In the genomic region with DNA sequence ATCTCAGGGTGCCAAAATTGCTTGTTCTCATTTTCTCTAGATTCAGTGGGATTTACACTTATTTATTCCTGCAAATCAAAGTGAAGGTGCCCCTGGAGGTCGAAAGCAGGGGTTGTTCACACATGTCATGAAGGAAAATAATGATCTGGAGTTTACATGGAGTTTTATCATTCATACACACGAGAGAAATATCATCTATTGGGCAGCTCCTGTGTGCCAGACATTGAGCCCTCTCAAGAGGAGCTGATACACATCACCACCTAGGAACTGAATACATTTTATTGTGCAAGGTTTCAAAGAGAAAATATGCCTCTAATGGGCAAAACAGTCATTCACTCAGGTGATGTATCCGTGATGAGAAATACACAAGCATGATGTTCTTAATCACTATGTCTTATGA, we compare ENCODE assay signal across 37 cellular contexts. TPM values are rescaled to one million over a fixed set of nuclear protein-coding genes. Genes with fewer than 3 reads are reported as not detected.
"Had no signal": no experiment of that assay in that cellular context is flagged by ENCODE, and none has a peak within 500 bp of the region (broad histone marks: within the 10 kb centered on the region; RNA-seq: fewer than 3 reads in every experiment).

No MANE protein-coding gene starts in this region.

- H3K9me3 ChIP-seq: MG63 had no signal

- H3K4me3 ChIP-seq: MG63 had no signal

- H3K36me3 ChIP-seq: MG63 had no signal

- DNase-seq: Karpas-422, Kasumi-1, MG63, MM.1S, MV-4-11, NCI-H1048, NCI-H1092, NCI-H1105, NCI-H1105 treated with DMSO at 0.1 percent for 48 hours, NCI-H1417, NCI-H1417 treated with DMSO at 0.1 percent for 48 hours, NCI-H1436, NCI-H1436 treated with DMSO at 0.1 percent for 48 hours, NCI-H146, NCI-H1694, NCI-H1694 treated with DMSO at 0.1 percent for 48 hours, NCI-H187, NCI-H187 treated with DMSO at 0.1 percent for 48 hours, NCI-H1930, NCI-H2029, NCI-H2029 treated with DMSO at 0.1 percent for 48 hours, NCI-H2081, NCI-H2081 treated with DMSO at 0.1 percent for 48 hours, NCI-H2107, NCI-H2171, NCI-H2171 treated with DMSO at 0.1 percent for 48 hours, NCI-H2227 treated with DMSO at 0.1 percent for 48 hours, NCI-H226, NCI-H345, NCI-H446, NCI-H446 treated with DMSO at 0.1 percent for 48 hours, NCI-H510A, NCI-H510A treated with DMSO at 0.1 percent for 48 hours had no signal

RNA-seq across cellular contexts. Expression of a gene that starts 23.5 kb away (rescaled TPM):
- total RNA-seq: LHCN-M2, M059J, MCF 10A, NCI-H460 had no signal
